In genomic region chr9:98944130-98945074, GRCh38 we compare ENCODE assay signal across 8 cellular contexts. TPM values are rescaled to one million over a fixed set of nuclear protein-coding genes. Genes with fewer than 3 reads are reported as not detected.
DNase-seq lines count a peak whose midpoint lies in the region; TF ChIP-seq lines count a peak whose summit lies in the region.

No MANE protein-coding gene starts in this region.

- no peaks in the 10 kb centered on the region for H3K9me3 ChIP-seq in iPS-20b (ENCODE audit: insufficient read depth, low read depth, low read length)
- H3K9me3 ChIP-seq in stomach = no peaks in the 10 kb centered on the region

- TF ChIP-seq EP300 in stomach (IDR thresholded peaks at IDR 0.05) = no peak

- TF ChIP-seq CTCF in stomach (IDR thresholded peaks at IDR 0.05) = no peak

- H3K4me3 Mint-ChIP-seq in activated naive CD8-positive, alpha-beta T cell = peak overlapping the region; percentile 63

- no peaks in the 10 kb centered on the region for H3K36me3 Mint-ChIP-seq in activated naive CD8-positive, alpha-beta T cell

- no peak for TF ChIP-seq POLR2A in stomach (IDR thresholded peaks at IDR 0.05)

- no peak overlapping the region for H3K27ac ChIP-seq in iPS-20b (ENCODE audit: low read length)
- peak overlapping the region; percentile 43 to 87 (median 82) for H3K27ac ChIP-seq in stomach

- peak overlapping the region; percentile 25; the same call in 1 of the 2 replicates for H3K9ac ChIP-seq in iPS-20b (ENCODE audit: low read depth, low read length)

- peaks cover 40% of the 10 kb centered on the region for H3K27me3 Mint-ChIP-seq in activated naive CD8-positive, alpha-beta T cell

- WGBS in stomach, 5 donors = 7 to 16% (median 9%) methylated on average over 26 to 49 of the region's 49 CpGs

- no peak overlapping the region for H3K27ac Mint-ChIP-seq in activated naive CD8-positive, alpha-beta T cell

- intact Hi-C loops in stomach (cut with DNase I; ENCODE audit: low total_unique reads) = no loop called here

- no peaks in the 10 kb centered on the region for H3K9me3 Mint-ChIP-seq in activated naive CD8-positive, alpha-beta T cell (ENCODE audit: low read depth)

- DNase-seq in NOMO-1 treated with DMSO at 0.1 percent for 48 hours (lab: John Stamatoyannopoulos, UW; ENCODE audit: unreplicated experiment) (peak; percentile 5), NOMO-1 treated with dmso at 0.1 percent for 144 hours (lab: John Stamatoyannopoulos, UW; ENCODE audit: unreplicated experiment) (no peak), stomach (no peak), NCI-H128 (lab: John Stamatoyannopoulos, UW; ENCODE audit: unreplicated experiment) (no peak), HuH-7 (ENCODE audit: low spot score) (no peak), SW480 (ENCODE audit: low spot score) (no peak)

- no peaks in the 10 kb centered on the region for H3K36me3 ChIP-seq in iPS-20b (ENCODE audit: insufficient read depth, low read depth, low read length)
- H3K36me3 ChIP-seq in stomach = no peaks in the 10 kb centered on the region

- H3K4me1 ChIP-seq in iPS-20b (ENCODE audit: insufficient read depth, low read length) (peaks cover 9% of the 10 kb centered on the region; the same call in 1 of the 2 replicates), stomach (peaks cover 0 to 54% (median 17%) of the 10 kb centered on the region in 4 donors)

- H3K4me3 ChIP-seq in iPS-20b (ENCODE audit: low read length) (peak overlapping the region; percentile 73), stomach (peak overlapping the region; percentile 56 to 64 (median 62))

- peaks cover 10% of the 10 kb centered on the region for H3K4me1 Mint-ChIP-seq in activated naive CD8-positive, alpha-beta T cell (ENCODE audit: low read depth)

- H3K27me3 ChIP-seq in iPS-20b (ENCODE audit: insufficient read depth, low read length) (peaks cover 77% of the 10 kb centered on the region), stomach (peaks cover 0 to 47% (median 32%) of the 10 kb centered on the region in 3 donors)

RNA-seq across cellular contexts. Expression of gene COL15A1, which starts 0.7 kb away (rescaled TPM):
- 100 to 1,000 TPM in 2 of 5 donors, 10 to 100 TPM in 3; 26.3 to 173 (median 32.2) TPM for total RNA-seq in stomach
- polyA plus RNA-seq in stomach = 10 to 100 TPM; 10.7 to 13.3 (median 12.0) TPM
